14 cellular contexts compared by ENCODE assay signal in the genomic region with DNA sequence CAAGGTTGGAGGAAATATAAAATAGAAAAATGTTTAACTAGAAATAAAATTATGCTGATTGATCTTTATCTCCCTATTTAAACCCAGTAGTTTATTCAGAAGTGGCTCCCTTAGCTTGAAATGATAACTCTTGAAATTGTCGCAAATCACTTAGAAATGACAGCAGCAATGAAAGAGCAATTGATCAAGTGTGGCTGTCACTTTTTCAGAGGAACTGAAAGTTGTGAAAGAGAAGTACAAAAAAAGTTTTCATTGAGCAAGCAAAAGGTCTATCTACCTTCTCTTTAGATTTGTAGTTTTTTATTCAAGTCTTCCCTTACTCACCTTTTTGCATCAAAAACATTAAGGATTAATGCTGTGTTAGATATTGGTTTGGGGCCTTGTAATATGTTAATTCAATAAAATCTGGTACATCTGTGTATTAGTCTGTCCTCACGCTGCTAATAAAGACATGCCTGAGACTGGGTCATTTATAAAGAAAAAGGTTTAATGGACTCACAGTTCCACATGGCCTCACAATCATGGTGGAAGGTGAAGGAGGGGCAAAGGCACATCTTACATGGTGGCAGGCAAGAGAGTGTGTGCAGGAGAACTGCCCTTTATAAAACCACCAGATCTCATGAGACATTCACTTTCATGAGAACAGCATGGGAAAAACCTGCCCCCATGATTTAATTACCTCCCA. TPM values are rescaled to one million over a fixed set of nuclear protein-coding genes. Genes with fewer than 3 reads are reported as not detected.
DNase-seq lines count a peak whose midpoint lies in the region; ATAC-seq, FAIRE-seq and TF ChIP-seq lines count a peak whose summit lies in the region.
"Had no signal": no experiment of that assay in that cellular context is flagged by ENCODE, and none has a peak within 500 bp of the region (broad histone marks: within the 10 kb centered on the region; RNA-seq: fewer than 3 reads in every experiment).

No MANE protein-coding gene starts in this region.

- no peaks in the 10 kb centered on the region for H3K27me3 ChIP-seq in K562 (ENCODE audit: control insufficient read depth in 2 of 2, insufficient read depth in 2 of 2, low read length in 2 of 2)
- no peaks in the 10 kb centered on the region for H3K27me3 ChIP-seq in gastroesophageal sphincter
- H3K27me3 ChIP-seq: suprapubic skin had no signal

- no TSS peak for BruUV-seq in K562 (replicated peaks; lab: Mats Ljungman, UMichigan)

- TF ChIP-seq POLR2A in K562 (conservative IDR thresholded peaks at IDR 0.05) (no peak), lower leg skin (IDR thresholded peaks at IDR 0.05) (no peak), gastroesophageal sphincter (IDR thresholded peaks at IDR 0.05) (no peak)

- H3K4me3 ChIP-seq in K562 = no peak overlapping the region
- H3K4me3 ChIP-seq in lower leg skin (ENCODE audit: low read depth, poor library complexity, severe bottlenecking) = no peak overlapping the region
- no peak overlapping the region for H3K4me3 ChIP-seq in gastroesophageal sphincter
- H3K4me3 ChIP-seq: suprapubic skin had no signal

- TF ChIP-seq CTCF in K562 (IDR thresholded peaks at IDR 0.05 in 2 of 3, conservative IDR thresholded peaks at IDR 0.05 in 1 of 3; ENCODE audit: insufficient read depth in 2 of 3, low read depth in 1 of 3, low read length in 3 of 3) = no peak
- no peak for TF ChIP-seq CTCF in lower leg skin (IDR thresholded peaks at IDR 0.05)
- TF ChIP-seq CTCF in gastroesophageal sphincter (IDR thresholded peaks at IDR 0.05) = no peak

- TF ChIP-seq EP300 in K562 (IDR thresholded peaks at IDR 0.05; ENCODE audit: low read length) = no peak
- no peak for TF ChIP-seq EP300 in gastroesophageal sphincter (IDR thresholded peaks at IDR 0.05)

- CTCF ChIA-PET in K562 (lab: Yijun Ruan, JAX; ENCODE audit: low intra/inter-chr PET ratio) = no interaction called here

- H3K27ac ChIP-seq in K562 (ENCODE audit: extremely low read depth, low read depth, low read length) = no peak overlapping the region
- H3K27ac ChIP-seq in gastroesophageal sphincter = no peak overlapping the region
- H3K27ac ChIP-seq: suprapubic skin had no signal

- WGBS in K562 (ENCODE audit: insufficient coverage, low coverage, missing lambda C conversion rate) = 85% methylated on average over 2 of the region's 2 CpGs
- WGBS in lower leg skin, 2 donors = 87 to 94% methylated on average over 2 of the region's 2 CpGs
- WGBS in gastroesophageal sphincter (ENCODE audit: low coverage in 1 of 2), 2 donors = 79 to 100% methylated on average over 2 of the region's 2 CpGs

- POLR2A ChIA-PET in K562 (lab: Yijun Ruan, JAX) = interaction anchor here (1.0 kb wide), 1 partner anchor 50 kb away, joined by 4 read pairs; no protein-coding TSS in a partner anchor

- intact Hi-C loops in K562 (cut with micrococcal nuclease) (no loop called here), lower leg skin (cut with DNase I; ENCODE audit: low total_unique reads) (no loop called here)

- 0 out of 3 replicates have a peak, but pooled peaks cover under 1% of the 10 kb centered on the region for H3K36me3 ChIP-seq in K562 (ENCODE audit: control insufficient read depth, insufficient read depth, low read length)
- no peaks in the 10 kb centered on the region for H3K36me3 ChIP-seq in gastroesophageal sphincter
- H3K36me3 ChIP-seq: suprapubic skin had no signal

- H3K9me3 ChIP-seq in K562 (replicated peaks; ENCODE audit: control insufficient read depth, insufficient read depth, low read depth, low read length) (no peaks in the 10 kb centered on the region), gastroesophageal sphincter (no peaks in the 10 kb centered on the region)
- H3K9me3 ChIP-seq: Caco-2, suprapubic skin had no signal

- no peak overlapping the region for H3K9ac ChIP-seq in K562 (ENCODE audit: insufficient read depth in 1 of 2, low read depth in 2 of 2, low read length in 2 of 2)

- H3K4me1 ChIP-seq in K562 (replicated peaks in 1 of 2; ENCODE audit: control insufficient read depth in 2 of 2, insufficient read depth in 2 of 2, low read length in 2 of 2) = 0 out of 5 replicates have a peak, but pooled peaks cover 0 to 3% of the 10 kb centered on the region in 2 experiments
- no peaks in the 10 kb centered on the region for H3K4me1 ChIP-seq in gastroesophageal sphincter
- H3K4me1 ChIP-seq: Caco-2, suprapubic skin had no signal

- peak; percentile 58 for ATAC-seq in GM18502 (IDR thresholded peaks at IDR 0.05; ENCODE audit: poor library complexity, unreplicated experiment)
- peak; percentile 75 for ATAC-seq in GM21367 (IDR thresholded peaks at IDR 0.05; ENCODE audit: unreplicated experiment)
- peak; percentile 59 for ATAC-seq in HG03565 (IDR thresholded peaks at IDR 0.05; ENCODE audit: unreplicated experiment)
- no peak for ATAC-seq in K562
- no peak for ATAC-seq in gastroesophageal sphincter
- ATAC-seq: natural killer cell treated with Interleukin-12 subunit alpha and Interleukin-12 subunit beta and Interleukin-15 and Interleukin-18, amount 100 ng/mL, for 72 hours had no signal

- H3K4me2 ChIP-seq in K562 (ENCODE audit: insufficient read depth, low read length) = no peak overlapping the region

- H3K9me1 ChIP-seq in K562 (ENCODE audit: control insufficient read depth, insufficient read depth, low read length) = no peaks in the 10 kb centered on the region

- no peak for DNase-seq in K562 (ENCODE audit: extremely low read depth in 1 of 4, low spot score in 3 of 4)
- DNase-seq in lower leg skin (ENCODE audit: low spot score in 2 of 2) = no peak
- DNase-seq in NCI-H446 (lab: John Stamatoyannopoulos, UW) = no peak
- DNase-seq: Caco-2, endodermal cell, kidney glomerular epithelial cell, NCI-H2029 had no signal

- no peaks in the 10 kb centered on the region for H3K79me2 ChIP-seq in K562 (ENCODE audit: control insufficient read depth, insufficient read depth, low read length)

- FAIRE-seq in K562 (lab: Jason Lieb, UNC) = no peak
- FAIRE-seq: astrocyte had no signal

- TF ChIP-seq RAD21 in K562 (CRISPR knock-in tag; conservative IDR thresholded peaks at IDR 0.05 in 1 of 2, IDR thresholded peaks at IDR 0.05 in 1 of 2) = no peak

- no peak overlapping the region for H2AFZ ChIP-seq in K562 (ENCODE audit: low read depth, low read length)

- in situ Hi-C loops in K562 (cut with MboI) = no loop called here

- H4K20me1 ChIP-seq in K562 (replicated peaks; ENCODE audit: control insufficient read depth, insufficient read depth, low read length) = no peaks in the 10 kb centered on the region

TF ChIP-seq in K562, 482 proteins besides CTCF, POLR2A, EP300 and RAD21 (continues in another document):
- TF ChIP-seq ZNF699 (CRISPR knock-in tag; IDR thresholded peaks at IDR 0.05; ENCODE audit: insufficient replicate concordance) (no peak), ZFP36 (IDR thresholded peaks at IDR 0.05; ENCODE audit: low read depth, low read length, partially characterized antibody) (peak; percentile 51), STAT5B (CRISPR knock-in tag; IDR thresholded peaks at IDR 0.05) (no peak)
- TF ChIP-seq, protein P1, sequence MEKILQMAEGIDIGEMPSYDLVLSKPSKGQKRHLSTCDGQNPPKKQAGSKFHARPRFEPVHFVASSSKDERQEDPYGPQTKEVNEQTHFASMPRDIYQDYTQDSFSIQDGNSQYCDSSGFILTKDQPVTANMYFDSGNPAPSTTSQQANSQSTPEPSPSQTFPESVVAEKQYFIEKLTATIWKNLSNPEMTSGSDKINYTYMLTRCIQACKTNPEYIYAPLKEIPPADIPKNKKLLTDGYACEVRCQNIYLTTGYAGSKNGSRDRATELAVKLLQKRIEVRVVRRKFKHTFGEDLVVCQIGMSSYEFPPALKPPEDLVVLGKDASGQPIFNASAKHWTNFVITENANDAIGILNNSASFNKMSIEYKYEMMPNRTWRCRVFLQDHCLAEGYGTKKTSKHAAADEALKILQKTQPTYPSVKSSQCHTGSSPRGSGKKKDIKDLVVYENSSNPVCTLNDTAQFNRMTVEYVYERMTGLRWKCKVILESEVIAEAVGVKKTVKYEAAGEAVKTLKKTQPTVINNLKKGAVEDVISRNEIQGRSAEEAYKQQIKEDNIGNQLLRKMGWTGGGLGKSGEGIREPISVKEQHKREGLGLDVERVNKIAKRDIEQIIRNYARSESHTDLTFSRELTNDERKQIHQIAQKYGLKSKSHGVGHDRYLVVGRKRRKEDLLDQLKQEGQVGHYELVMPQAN (IDR thresholded peaks at IDR 0.05; ENCODE audit: borderline replicate concordance) = no peak

RNA-seq across cellular contexts. Expression of gene LRRC8C, which starts 48.3 kb away (rescaled TPM):
- 10.5 and 20.3 TPM in 2 replicates for total RNA-seq in K562 (2011; cell fraction: chromatin; rRNA removed; ENCODE audit: low replicate concordance)
- total RNA-seq in K562 (2011; cell fraction: nucleolus; rRNA removed) = 9.2 and 9.7 TPM in 2 replicates
- 16.8 and 27.9 TPM in 2 replicates for total RNA-seq in K562 (2011; cell fraction: nucleoplasm; rRNA removed)
- total RNA-seq in K562 (2014; rRNA removed) (3.3 and 3.7 TPM in 2 replicates), K562 (2014; rRNA removed; fragmentation: Illumina TruSeq; extraction: Trizol) (4.5 and 5.5 TPM in 2 replicates), K562 (2015; rRNA removed; fragmentation: Illumina TruSeq; extraction: Trizol) (5.2 TPM in 2 replicates), K562 (2021) (4.9 and 5.0 TPM in 2 replicates), lower leg skin (1 to 10 TPM; 4.3 to 6.2 (median 5.7) TPM), gastroesophageal sphincter (1 to 10 TPM; 5.4 to 9.6 (median 6.2) TPM)
- polyA plus RNA-seq in K562 (2011; rRNA removed) (12.5 and 14.7 TPM in 2 replicates), K562 (2014; fragmentation: Illumina TruSeq; extraction: Trizol) (4.5 and 5.3 TPM in 2 replicates), K562 (2014; fragmentation: Nextera tagmentation; extraction: Ambion mirVana) (1 to 10 TPM in 1 of 2 experiments, under 1 TPM in 1; 1.00 to 1.3 TPM), K562 (2014; rRNA removed) (3.0 and 3.2 TPM in 2 replicates)
- polyA plus RNA-seq in K562 (2011; cell fraction: cytosol; rRNA removed) = 4.0 and 9.3 TPM in 2 replicates
- 4.5 and 9.3 TPM in 2 replicates for polyA plus RNA-seq in K562 (2011; cell fraction: nucleus; rRNA removed)
- polyA plus RNA-seq in K562 (2012) = 4.2 and 4.9 TPM in 2 replicates
- polyA minus RNA-seq in K562 (2011; rRNA and poly(A)+ RNA removed) = 17.7 and 29.5 TPM in 2 replicates
- 6.7 and 8.6 TPM in 2 replicates for polyA minus RNA-seq in K562 (2011; cell fraction: cytosol; rRNA and poly(A)+ RNA removed)
- polyA minus RNA-seq in K562 (2011; cell fraction: nucleus; rRNA and poly(A)+ RNA removed) = 4.0 and 11.3 TPM in 2 replicates

Comparison
In these comparisons a context has a peak if more than half of its experiments do, and no peak if none do; other contexts are left out.
1. ATAC-seq: peak in GM18502 (single experiment), GM21367 (single experiment) and HG03565 (single experiment); none in K562 (single experiment) and gastroesophageal sphincter (single experiment).